Comparison of ENCODE assay signal across 7 cellular contexts in the genomic region with DNA sequence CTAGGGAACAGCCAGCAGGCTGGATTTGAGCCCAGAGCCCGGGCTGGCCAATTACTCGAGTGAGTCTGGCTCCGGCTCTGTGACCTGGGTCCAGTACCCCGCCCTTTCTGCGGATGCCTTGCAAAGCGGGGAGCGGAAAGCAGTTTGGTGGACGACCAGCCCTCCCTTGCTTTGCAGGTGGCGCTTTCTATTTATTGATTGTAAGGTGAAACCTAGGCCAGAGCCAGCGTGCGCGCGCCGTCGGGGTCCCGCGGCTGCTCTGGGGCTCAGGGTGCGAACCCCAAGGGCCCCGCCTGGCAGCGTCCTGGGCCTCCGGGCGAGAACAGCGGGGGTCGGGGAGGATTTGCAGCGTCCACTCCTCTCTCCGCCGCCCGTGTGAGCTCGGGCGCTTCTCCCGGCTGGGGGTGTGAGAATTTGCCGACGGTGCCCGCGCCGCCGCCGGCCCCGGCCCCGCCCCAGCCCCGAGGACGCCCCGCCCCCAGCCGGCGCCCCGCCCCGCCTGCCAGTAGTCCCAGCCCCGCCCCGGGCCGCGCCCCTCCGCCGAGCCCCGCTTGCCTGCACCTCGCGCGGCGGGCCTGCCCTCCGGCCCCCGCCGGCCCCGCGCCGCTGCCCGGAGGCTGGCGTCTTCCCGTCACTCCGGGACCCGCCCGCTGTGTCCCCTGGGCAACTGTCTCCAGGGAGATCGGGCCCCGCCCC. TPM values are rescaled to one million over a fixed set of nuclear protein-coding genes. Genes with fewer than 3 reads are reported as not detected.
DNase-seq lines count a peak whose midpoint lies in the region; ATAC-seq and TF ChIP-seq lines count a peak whose summit lies in the region.

No MANE protein-coding gene starts in this region.

- ATAC-seq in GM18517 (IDR thresholded peaks at IDR 0.05; ENCODE audit: unreplicated experiment) (peak; percentile 51), HG02973 (IDR thresholded peaks at IDR 0.05; ENCODE audit: unreplicated experiment) (peak; percentile 44)

- peaks cover 32% of the 10 kb centered on the region for H3K4me1 Mint-ChIP-seq in endothelial cell (ENCODE audit: unreplicated experiment)

- H3K27me3 Mint-ChIP-seq in endothelial cell (ENCODE audit: unreplicated experiment), result no peaks in the 10 kb centered on the region

- peak; percentile 52 for DNase-seq in NCI-H460 (ENCODE audit: extremely low read depth, low read depth)
- peak; percentile 48 for DNase-seq in activated CD8-positive, alpha-beta memory T cell treated with anti-CD3 and anti-CD28 coated beads, Interleukin-2, amount 50 U/mL, for 1 hour (ENCODE audit: extremely low read depth)
- DNase-seq in endothelial cell (ENCODE audit: low spot score), result peak; percentile 93
- peak; percentile 47 for DNase-seq in midbrain (lab: John Stamatoyannopoulos, UW)
- peak; percentile 70 to 72 for DNase-seq in stimulated activated CD8-positive, alpha-beta memory T cell treated with anti-CD3 and anti-CD28 coated beads, Interleukin-15, amount 100 ng/mL, for 48 hours (ENCODE audit: low read depth in 2 of 2)

- peak overlapping the region; percentile 90 for H3K4me3 Mint-ChIP-seq in endothelial cell (ENCODE audit: unreplicated experiment)

- H3K9me3 Mint-ChIP-seq in endothelial cell (ENCODE audit: unreplicated experiment), result no peaks in the 10 kb centered on the region

- no peak overlapping the region for H3K27ac Mint-ChIP-seq in endothelial cell (ENCODE audit: unreplicated experiment)

- TF ChIP-seq CTCF in endothelial cell (IDR thresholded peaks at IDR 0.05; ENCODE audit: unreplicated experiment), result no peak

- peaks cover 10% of the 10 kb centered on the region for H3K36me3 Mint-ChIP-seq in endothelial cell (ENCODE audit: low read depth, unreplicated experiment)

RNA-seq across cellular contexts. Expression of a gene that starts 37.6 kb away (rescaled TPM):
- total RNA-seq in NCI-H460 (2014; rRNA removed; shearing (Covaris generic)), result 0.40 and 0.47 TPM in 2 replicates
- polyA plus RNA-seq in NCI-H460 (2014; cell fraction: nucleus; rRNA removed), result 0.63 and 0.66 TPM in 2 replicates
- total RNA-seq in endothelial cell (ENCODE audit: unreplicated experiment), result 30.3 TPM

Comparison
In these comparisons a context has a peak if more than half of its experiments do, and no peak if none do; other contexts are left out.
1. Peak in every context shown above with its lines: DNase-seq and ATAC-seq.
2. RNA of a gene that starts 37.6 kb away (total RNA-seq): 30.3 TPM in endothelial cell (single experiment); 0.40 to 0.47 TPM in NCI-H460; every median in the first group is over 10 times any median in the second.